Comparison of ENCODE assay signal across 11 cellular contexts in genomic region chr1:205237526-205238484, GRCh38. TPM values are rescaled to one million over a fixed set of nuclear protein-coding genes. Genes with fewer than 3 reads are reported as not detected.
DNase-seq lines count a peak whose midpoint lies in the region; ATAC-seq and FAIRE-seq lines count a peak whose summit lies in the region.
"Had no signal": no experiment of that assay in that cellular context is flagged by ENCODE, and none has a peak within 500 bp of the region (broad histone marks: within the 10 kb centered on the region; RNA-seq: fewer than 3 reads in every experiment).

No MANE protein-coding gene starts in this region.

- H3K27me3 Mint-ChIP-seq in CD8-positive, alpha-beta memory T cell = peaks cover 4% of the 10 kb centered on the region in 2 donors

- H3K4me1 ChIP-seq in CD8-positive, alpha-beta memory T cell (ENCODE audit: insufficient read depth, low read length) = no peaks in the 10 kb centered on the region
- no peaks in the 10 kb centered on the region for H3K4me1 ChIP-seq in small intestine (ENCODE audit: control insufficient read depth in 2 of 2, insufficient read depth in 1 of 2, low read depth in 1 of 2, low read length in 1 of 2)

- POLR2A ChIA-PET in CD8-positive, alpha-beta memory T cell (lab: Charles Lee) = no interaction called here

- WGBS in small intestine, 3 donors = 44 to 55% (median 54%) methylated on average over 12 of the region's 12 CpGs

- H3K27ac ChIP-seq in substantia nigra (ENCODE audit: low read depth, low read length, poor library complexity, severe bottlenecking) (peak overlapping the region; percentile 96), small intestine (ENCODE audit: low read depth in 1 of 2, low read length in 1 of 2) (no peak overlapping the region)
- H3K27ac ChIP-seq in CD8-positive, alpha-beta memory T cell (ENCODE audit: low read depth, low read length) = no peak overlapping the region
- H3K27ac ChIP-seq: ascending aorta, SK-N-MC had no signal

- peaks cover 0 to 3% (median 0%) of the 10 kb centered on the region in 3 donors for H3K36me3 Mint-ChIP-seq in CD8-positive, alpha-beta memory T cell

- peaks cover 0 to 3% (median 0%) of the 10 kb centered on the region in 3 donors for H3K4me1 Mint-ChIP-seq in CD8-positive, alpha-beta memory T cell

- H3K4me3 Mint-ChIP-seq in CD8-positive, alpha-beta memory T cell = no peak overlapping the region

- no peaks in the 10 kb centered on the region for H3K9me3 Mint-ChIP-seq in CD8-positive, alpha-beta memory T cell

- CTCF ChIA-PET in CD8-positive, alpha-beta memory T cell (lab: Charles Lee) = no interaction called here

- H3K27ac Mint-ChIP-seq in CD8-positive, alpha-beta memory T cell = peak overlapping the region in 2 of 8 donors; percentile 54 to 72

- H3K36me3 ChIP-seq in CD8-positive, alpha-beta memory T cell (ENCODE audit: insufficient read depth, low read length) = no peaks in the 10 kb centered on the region
- H3K36me3 ChIP-seq in small intestine (ENCODE audit: control insufficient read depth in 2 of 2, insufficient read depth in 2 of 2, low read length in 2 of 2) = no peaks in the 10 kb centered on the region

- no peak for FAIRE-seq in small intestine (lab: Jason Lieb, UNC)

- no peak overlapping the region for H3K4me3 ChIP-seq in CD8-positive, alpha-beta memory T cell (ENCODE audit: low read length)
- H3K4me3 ChIP-seq in small intestine (ENCODE audit: low read depth in 1 of 2, low read length in 2 of 2) = no peak overlapping the region
- H3K4me3 ChIP-seq: ascending aorta, SK-N-MC had no signal

- H3K27me3 ChIP-seq in CD8-positive, alpha-beta memory T cell (ENCODE audit: insufficient read depth, low read length, poor library complexity, severe bottlenecking) = no peaks in the 10 kb centered on the region
- no peaks in the 10 kb centered on the region for H3K27me3 ChIP-seq in small intestine (ENCODE audit: control insufficient read depth in 2 of 2, insufficient read depth in 2 of 2, low read length in 2 of 2)
- H3K27me3 ChIP-seq: ascending aorta had no signal

- peak; percentile 63 for DNase-seq in activated effector memory CD4-positive, alpha-beta T cell treated with anti-CD3 and anti-CD28 coated beads, Interleukin-2, amount 50 U/mL, for 16 hours
- no peak for DNase-seq in activated effector memory CD4-positive, alpha-beta T cell treated with Interleukin-2 at 50 U/mL for 16 hours
- peak; percentile 74 for DNase-seq in activated CD4-positive, alpha-beta T cell treated with anti-CD3 and anti-CD28 coated beads for 48 hours
- DNase-seq in mesenteric fat pad (ENCODE audit: low spot score) (peak; percentile 65), substantia nigra (lab: John Stamatoyannopoulos, UW) (no peak), small intestine (no peak)
- no peak for DNase-seq in CD8-positive, alpha-beta memory T cell
- DNase-seq: NCI-H2029 treated with DMSO at 0.1 percent for 48 hours had no signal

- no peaks in the 10 kb centered on the region for H3K9me3 ChIP-seq in CD8-positive, alpha-beta memory T cell (ENCODE audit: low read length)
- no peaks in the 10 kb centered on the region for H3K9me3 ChIP-seq in small intestine (ENCODE audit: control insufficient read depth, low read depth)
- H3K9me3 ChIP-seq: ascending aorta had no signal

- no peak for ATAC-seq in GM18907 (IDR thresholded peaks at IDR 0.05; ENCODE audit: unreplicated experiment)

RNA-seq across cellular contexts. Expression of gene TMCC2, which starts 10.1 kb away (rescaled TPM):
- 1.1 TPM for total RNA-seq in mesenteric fat pad
- total RNA-seq in CD8-positive, alpha-beta memory T cell = 1 to 10 TPM; 7.1 to 8.4 TPM
- 1.4 TPM for polyA plus RNA-seq in CD8-positive, alpha-beta memory T cell
- 1 to 10 TPM in 1 of 3 donors, under 1 TPM in 2; 0.54 to 1.7 (median 0.67) TPM for polyA plus RNA-seq in small intestine

RNA-seq across cellular contexts. Expression of gene DSTYK, which starts 26.3 kb away (rescaled TPM):
- 8.5 TPM for total RNA-seq in mesenteric fat pad
- total RNA-seq in CD8-positive, alpha-beta memory T cell = 10 to 100 TPM; 12.9 to 13.4 TPM
- polyA plus RNA-seq in CD8-positive, alpha-beta memory T cell = 8.6 TPM
- polyA plus RNA-seq in small intestine = 1 to 10 TPM; 1.1 to 3.5 (median 1.1) TPM

Comparison
In these comparisons a context has a peak if more than half of its experiments do, and no peak if none do; other contexts are left out.
1. DNase-seq: peak in activated effector memory CD4-positive, alpha-beta T cell treated with anti-CD3 and anti-CD28 coated beads, Interleukin-2, amount 50 U/mL, for 16 hours (single experiment), activated CD4-positive, alpha-beta T cell treated with anti-CD3 and anti-CD28 coated beads for 48 hours (single experiment) and mesenteric fat pad (single experiment); none in activated effector memory CD4-positive, alpha-beta T cell treated with Interleukin-2 at 50 U/mL for 16 hours (single experiment), substantia nigra (0 of 49), CD8-positive, alpha-beta memory T cell (0 of 5) and small intestine (single experiment).